ENCODE assay signal across 12 cellular contexts in the genomic region with DNA sequence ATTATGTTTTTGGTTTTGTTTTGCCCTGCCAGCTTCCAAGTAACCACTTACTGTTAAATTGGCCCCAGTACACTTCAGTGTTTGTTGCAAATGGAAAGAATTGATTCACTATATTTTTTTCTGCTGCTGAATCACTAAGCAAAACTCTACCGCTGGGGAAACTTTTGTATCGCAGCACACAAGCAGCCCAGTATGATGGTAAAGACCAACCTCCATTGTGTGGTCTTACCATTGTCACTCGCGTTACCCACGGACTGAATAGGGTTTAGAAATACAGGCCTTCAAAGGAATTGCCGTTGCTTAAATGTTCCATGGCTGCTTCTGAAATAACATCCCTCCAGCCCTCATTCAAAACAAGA. TPM values are rescaled to one million over a fixed set of nuclear protein-coding genes. Genes with fewer than 3 reads are reported as not detected.
A peak's percentile ranks its signal among the peaks of the same experiment; 100 is the strongest.
DNase-seq lines count a peak whose midpoint lies in the region; ATAC-seq lines count a peak whose summit lies in the region.
"Had no signal": no experiment of that assay in that cellular context is flagged by ENCODE, and none has a peak within 500 bp of the region (broad histone marks: within the 10 kb centered on the region; RNA-seq: fewer than 3 reads in every experiment).

No MANE protein-coding gene starts in this region.

- no peak for DNase-seq in activated CD8-positive, alpha-beta memory T cell treated with anti-CD3 and anti-CD28 coated beads, Interleukin-2, amount 10 ng/mL, durations not matched to agents 7 days and 5 days
- no peak for DNase-seq in activated CD8-positive, alpha-beta memory T cell treated with anti-CD3 and anti-CD28 coated beads, Interleukin-2, amount 50 U/mL, for 4 hours
- peak; percentile 77 for DNase-seq in fibroblast of peridontal ligament (ENCODE audit: extremely low read depth)
- DNase-seq in stimulated activated naive CD8-positive, alpha-beta T cell treated with anti-CD3 and anti-CD28 coated beads, Interleukin-15, amount 100 ng/mL, for 72 hours: peak; percentile 15 to 52
- DNase-seq in naive thymus-derived CD4-positive, alpha-beta T cell: no peak
- no peak for DNase-seq in mesenteric fat pad (ENCODE audit: low spot score)
- DNase-seq: activated effector memory CD4-positive, alpha-beta T cell treated with Interleukin-2 at 50 U/mL for 16 hours; KBM-7; NCI-H187; SHP77 treated with DMSO at 0.1 percent for 48 hours had no signal

- intact Hi-C loops in naive thymus-derived CD4-positive, alpha-beta T cell (cut with micrococcal nuclease): loop anchor here in 1 of 2 donors (10.0 kb wide), 1 partner anchor 756 kb away; a partner anchor contains a TSS

- H3K27ac Mint-ChIP-seq in activated CD8-positive, alpha-beta memory T cell treated with anti-CD3 and anti-CD28 coated beads, Interleukin-2, amount 10 ng/mL, durations not matched to agents 7 days and 5 days: no peak overlapping the region
- peak overlapping the region; percentile 86 for H3K27ac Mint-ChIP-seq in activated naive CD8-positive, alpha-beta T cell
- H3K27ac Mint-ChIP-seq in stimulated activated naive CD8-positive, alpha-beta T cell treated with anti-CD3 and anti-CD28 coated beads, Interleukin-15, amount 100 ng/mL, for 72 hours: peak overlapping the region; percentile 75 to 92
- H3K27ac Mint-ChIP-seq in stimulated activated memory B cell treated with anti-CD40 and anti-IgM and Interleukin-4, amounts not matched to agents 10 μg/mL and 1 μg/mL and 100 μg/mL, for 72 hours: no peak overlapping the region
- no peak overlapping the region for H3K27ac Mint-ChIP-seq in naive thymus-derived CD4-positive, alpha-beta T cell

- no peaks in the 10 kb centered on the region for H3K9me3 ChIP-seq in naive thymus-derived CD4-positive, alpha-beta T cell (ENCODE audit: control insufficient read depth in 2 of 3, low read length in 3 of 3)

- H3K4me3 ChIP-seq in naive thymus-derived CD4-positive, alpha-beta T cell (ENCODE audit: low read length): no peak overlapping the region

- H3K27ac ChIP-seq in naive thymus-derived CD4-positive, alpha-beta T cell (ENCODE audit: low read depth, low read length): no peak overlapping the region

- no peaks in the 10 kb centered on the region for H3K9me3 Mint-ChIP-seq in activated CD8-positive, alpha-beta memory T cell treated with anti-CD3 and anti-CD28 coated beads, Interleukin-2, amount 10 ng/mL, durations not matched to agents 7 days and 5 days (ENCODE audit: low read depth)
- no peaks in the 10 kb centered on the region for H3K9me3 Mint-ChIP-seq in activated naive CD8-positive, alpha-beta T cell (ENCODE audit: low read depth)
- H3K9me3 Mint-ChIP-seq in stimulated activated naive CD8-positive, alpha-beta T cell treated with anti-CD3 and anti-CD28 coated beads, Interleukin-15, amount 100 ng/mL, for 72 hours: no peaks in the 10 kb centered on the region
- H3K9me3 Mint-ChIP-seq in stimulated activated memory B cell treated with anti-CD40 and anti-IgM and Interleukin-4, amounts not matched to agents 10 μg/mL and 1 μg/mL and 100 μg/mL, for 72 hours: no peaks in the 10 kb centered on the region
- no peaks in the 10 kb centered on the region for H3K9me3 Mint-ChIP-seq in naive thymus-derived CD4-positive, alpha-beta T cell

- no peaks in the 10 kb centered on the region for H3K27me3 ChIP-seq in naive thymus-derived CD4-positive, alpha-beta T cell (ENCODE audit: control insufficient read depth in 2 of 2, insufficient read depth in 2 of 2, low read length in 2 of 2)

- ATAC-seq in activated CD8-positive, alpha-beta memory T cell treated with anti-CD3 and anti-CD28 coated beads, Interleukin-2, amount 10 ng/mL, durations not matched to agents 7 days and 5 days: peak; percentile 20
- ATAC-seq in stimulated activated naive CD8-positive, alpha-beta T cell treated with anti-CD3 and anti-CD28 coated beads, Interleukin-15, amount 100 ng/mL, for 72 hours: peak; percentile 94
- ATAC-seq in stimulated activated memory B cell treated with anti-CD40 and anti-IgM and Interleukin-4, amounts not matched to agents 10 μg/mL and 1 μg/mL and 100 μg/mL, for 72 hours: no peak
- ATAC-seq in naive thymus-derived CD4-positive, alpha-beta T cell: no peak

- H3K4me1 ChIP-seq in naive thymus-derived CD4-positive, alpha-beta T cell (ENCODE audit: control insufficient read depth in 2 of 2, insufficient read depth in 2 of 2, low read length in 2 of 2): no peaks in the 10 kb centered on the region

- H3K27me3 Mint-ChIP-seq in activated CD8-positive, alpha-beta memory T cell treated with anti-CD3 and anti-CD28 coated beads, Interleukin-2, amount 10 ng/mL, durations not matched to agents 7 days and 5 days: no peaks in the 10 kb centered on the region
- H3K27me3 Mint-ChIP-seq in activated naive CD8-positive, alpha-beta T cell: no peaks in the 10 kb centered on the region
- no peaks in the 10 kb centered on the region for H3K27me3 Mint-ChIP-seq in stimulated activated naive CD8-positive, alpha-beta T cell treated with anti-CD3 and anti-CD28 coated beads, Interleukin-15, amount 100 ng/mL, for 72 hours
- H3K27me3 Mint-ChIP-seq in stimulated activated memory B cell treated with anti-CD40 and anti-IgM and Interleukin-4, amounts not matched to agents 10 μg/mL and 1 μg/mL and 100 μg/mL, for 72 hours: peaks cover 16% of the 10 kb centered on the region
- H3K27me3 Mint-ChIP-seq in naive thymus-derived CD4-positive, alpha-beta T cell: no peaks in the 10 kb centered on the region

- POLR2A ChIA-PET in naive thymus-derived CD4-positive, alpha-beta T cell (lab: Charles Lee): no interaction called here

- no peaks in the 10 kb centered on the region for H3K36me3 ChIP-seq in naive thymus-derived CD4-positive, alpha-beta T cell (ENCODE audit: control insufficient read depth in 2 of 3, insufficient read depth in 3 of 3, low read length in 3 of 3)

- H3K4me3 Mint-ChIP-seq in activated CD8-positive, alpha-beta memory T cell treated with anti-CD3 and anti-CD28 coated beads, Interleukin-2, amount 10 ng/mL, durations not matched to agents 7 days and 5 days: no peak overlapping the region
- H3K4me3 Mint-ChIP-seq in activated naive CD8-positive, alpha-beta T cell: peak overlapping the region; percentile 2
- peak overlapping the region; percentile 2 to 63 for H3K4me3 Mint-ChIP-seq in stimulated activated naive CD8-positive, alpha-beta T cell treated with anti-CD3 and anti-CD28 coated beads, Interleukin-15, amount 100 ng/mL, for 72 hours
- H3K4me3 Mint-ChIP-seq in stimulated activated memory B cell treated with anti-CD40 and anti-IgM and Interleukin-4, amounts not matched to agents 10 μg/mL and 1 μg/mL and 100 μg/mL, for 72 hours: no peak overlapping the region
- no peak overlapping the region for H3K4me3 Mint-ChIP-seq in naive thymus-derived CD4-positive, alpha-beta T cell

- CTCF ChIA-PET in activated CD8-positive, alpha-beta memory T cell treated with anti-CD3 and anti-CD28 coated beads, Interleukin-2, amount 10 ng/mL, durations not matched to agents 7 days and 5 days (lab: Charles Lee): interaction anchor here (1.4 kb wide), 1 partner anchor 10 kb away, joined by 5 read pairs; no protein-coding TSS in a partner anchor
- CTCF ChIA-PET in naive thymus-derived CD4-positive, alpha-beta T cell (lab: Charles Lee): no interaction called here

- H3K4me1 Mint-ChIP-seq in activated CD8-positive, alpha-beta memory T cell treated with anti-CD3 and anti-CD28 coated beads, Interleukin-2, amount 10 ng/mL, durations not matched to agents 7 days and 5 days: peaks cover 33% of the 10 kb centered on the region
- H3K4me1 Mint-ChIP-seq in activated naive CD8-positive, alpha-beta T cell (ENCODE audit: low read depth): peaks cover 49% of the 10 kb centered on the region
- H3K4me1 Mint-ChIP-seq in stimulated activated naive CD8-positive, alpha-beta T cell treated with anti-CD3 and anti-CD28 coated beads, Interleukin-15, amount 100 ng/mL, for 72 hours: peaks cover 88% of the 10 kb centered on the region
- H3K4me1 Mint-ChIP-seq in stimulated activated memory B cell treated with anti-CD40 and anti-IgM and Interleukin-4, amounts not matched to agents 10 μg/mL and 1 μg/mL and 100 μg/mL, for 72 hours: no peaks in the 10 kb centered on the region
- H3K4me1 Mint-ChIP-seq in naive thymus-derived CD4-positive, alpha-beta T cell: peaks cover 0 to 7% (median 0%) of the 10 kb centered on the region in 7 donors

- H3K36me3 Mint-ChIP-seq in activated CD8-positive, alpha-beta memory T cell treated with anti-CD3 and anti-CD28 coated beads, Interleukin-2, amount 10 ng/mL, durations not matched to agents 7 days and 5 days: peaks cover 34% of the 10 kb centered on the region
- peaks cover 21% of the 10 kb centered on the region for H3K36me3 Mint-ChIP-seq in activated naive CD8-positive, alpha-beta T cell
- no peaks in the 10 kb centered on the region for H3K36me3 Mint-ChIP-seq in stimulated activated memory B cell treated with anti-CD40 and anti-IgM and Interleukin-4, amounts not matched to agents 10 μg/mL and 1 μg/mL and 100 μg/mL, for 72 hours
- H3K36me3 Mint-ChIP-seq in naive thymus-derived CD4-positive, alpha-beta T cell: peaks cover 0 to 16% (median 6%) of the 10 kb centered on the region in 5 donors

RNA-seq across cellular contexts. Expression of a gene that starts 7.9 kb away (rescaled TPM):
- 10 to 100 TPM; 51.0 to 57.8 TPM for total RNA-seq in activated CD8-positive, alpha-beta memory T cell treated with anti-CD3 and anti-CD28 coated beads, Interleukin-2, amount 10 ng/mL, durations not matched to agents 7 days and 5 days
- total RNA-seq in naive thymus-derived CD4-positive, alpha-beta T cell: 100 to 1,000 TPM in 3 of 5 experiments, 10 to 100 TPM in 2; 62.2 to 104 (median 101) TPM
- 10 to 100 TPM; 91.4 to 96.1 TPM for polyA plus RNA-seq in naive thymus-derived CD4-positive, alpha-beta T cell
- 11.6 TPM for total RNA-seq in mesenteric fat pad

Comparison
In these comparisons a context has a peak if more than half of its experiments do, and no peak if none do; other contexts are left out.
1. ATAC-seq: peak in activated CD8-positive, alpha-beta memory T cell treated with anti-CD3 and anti-CD28 coated beads, Interleukin-2, amount 10 ng/mL, durations not matched to agents 7 days and 5 days (single experiment) and stimulated activated naive CD8-positive, alpha-beta T cell treated with anti-CD3 and anti-CD28 coated beads, Interleukin-15, amount 100 ng/mL, for 72 hours (single experiment); none in stimulated activated memory B cell treated with anti-CD40 and anti-IgM and Interleukin-4, amounts not matched to agents 10 μg/mL and 1 μg/mL and 100 μg/mL, for 72 hours (single experiment) and naive thymus-derived CD4-positive, alpha-beta T cell (single experiment).
2. DNase-seq: peak in fibroblast of peridontal ligament (single experiment) and stimulated activated naive CD8-positive, alpha-beta T cell treated with anti-CD3 and anti-CD28 coated beads, Interleukin-15, amount 100 ng/mL, for 72 hours (2 of 2); none in activated CD8-positive, alpha-beta memory T cell treated with anti-CD3 and anti-CD28 coated beads, Interleukin-2, amount 10 ng/mL, durations not matched to agents 7 days and 5 days (single experiment), activated CD8-positive, alpha-beta memory T cell treated with anti-CD3 and anti-CD28 coated beads, Interleukin-2, amount 50 U/mL, for 4 hours (single experiment), naive thymus-derived CD4-positive, alpha-beta T cell (0 of 9) and mesenteric fat pad (single experiment).
3. H3K27ac Mint-ChIP-seq: peak in activated naive CD8-positive, alpha-beta T cell (single experiment) and stimulated activated naive CD8-positive, alpha-beta T cell treated with anti-CD3 and anti-CD28 coated beads, Interleukin-15, amount 100 ng/mL, for 72 hours (2 of 2); none in activated CD8-positive, alpha-beta memory T cell treated with anti-CD3 and anti-CD28 coated beads, Interleukin-2, amount 10 ng/mL, durations not matched to agents 7 days and 5 days (single experiment), stimulated activated memory B cell treated with anti-CD40 and anti-IgM and Interleukin-4, amounts not matched to agents 10 μg/mL and 1 μg/mL and 100 μg/mL, for 72 hours (single experiment) and naive thymus-derived CD4-positive, alpha-beta T cell (0 of 9).
4. H3K4me3 Mint-ChIP-seq: peak in activated naive CD8-positive, alpha-beta T cell (single experiment) and stimulated activated naive CD8-positive, alpha-beta T cell treated with anti-CD3 and anti-CD28 coated beads, Interleukin-15, amount 100 ng/mL, for 72 hours (2 of 2); none in activated CD8-positive, alpha-beta memory T cell treated with anti-CD3 and anti-CD28 coated beads, Interleukin-2, amount 10 ng/mL, durations not matched to agents 7 days and 5 days (single experiment), stimulated activated memory B cell treated with anti-CD40 and anti-IgM and Interleukin-4, amounts not matched to agents 10 μg/mL and 1 μg/mL and 100 μg/mL, for 72 hours (single experiment) and naive thymus-derived CD4-positive, alpha-beta T cell (0 of 10).